In the genomic region with DNA sequence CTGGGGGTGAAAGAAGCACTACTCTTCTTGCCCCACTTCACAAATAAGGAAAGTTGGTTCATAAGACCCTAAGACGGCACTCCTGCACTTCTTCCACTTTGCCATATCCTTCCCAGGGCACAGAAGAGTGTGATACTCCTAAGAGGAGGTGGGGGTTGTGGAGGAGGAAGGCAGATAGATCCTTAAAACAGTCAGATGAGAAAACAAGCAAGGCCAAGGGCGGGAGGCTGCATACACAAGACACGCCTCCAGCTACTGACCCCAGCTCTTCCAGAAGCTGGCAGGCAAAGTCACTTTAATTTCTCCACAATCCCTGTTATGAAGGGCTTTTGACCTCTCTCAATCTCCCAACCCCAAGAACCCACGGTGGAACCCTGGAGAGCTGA, we compare ENCODE assay signal across 1 cellular context.
TF ChIP-seq lines count a peak whose summit lies in the region.

No MANE protein-coding gene starts in this region.

TF ChIP-seq in GM12878, 131 proteins besides CTCF, POLR2A, EP300 and RAD21:
- TF ChIP-seq ESRRA (IDR thresholded peaks at IDR 0.05; ENCODE audit: low read length) (no peak), TCF7 (IDR thresholded peaks at IDR 0.05; ENCODE audit: borderline replicate concordance) (no peak), CREB1 (IDR thresholded peaks at IDR 0.05; ENCODE audit: low read depth) (no peak), SREBF1 (IDR thresholded peaks at IDR 0.05; ENCODE audit: low read length) (no peak), MTA2 (IDR thresholded peaks at IDR 0.05; ENCODE audit: low read depth) (no peak), CHD4 (IDR thresholded peaks at IDR 0.05) (no peak), TAF1 (IDR thresholded peaks at IDR 0.05; ENCODE audit: borderline replicate concordance, low read depth, low read length) (no peak), NFXL1 (IDR thresholded peaks at IDR 0.05; ENCODE audit: borderline replicate concordance) (no peak), CEBPZ (IDR thresholded peaks at IDR 0.05; ENCODE audit: low read depth, low read length) (no peak), HDGF (IDR thresholded peaks at IDR 0.05) (no peak)
- TF ChIP-seq, protein P1, sequence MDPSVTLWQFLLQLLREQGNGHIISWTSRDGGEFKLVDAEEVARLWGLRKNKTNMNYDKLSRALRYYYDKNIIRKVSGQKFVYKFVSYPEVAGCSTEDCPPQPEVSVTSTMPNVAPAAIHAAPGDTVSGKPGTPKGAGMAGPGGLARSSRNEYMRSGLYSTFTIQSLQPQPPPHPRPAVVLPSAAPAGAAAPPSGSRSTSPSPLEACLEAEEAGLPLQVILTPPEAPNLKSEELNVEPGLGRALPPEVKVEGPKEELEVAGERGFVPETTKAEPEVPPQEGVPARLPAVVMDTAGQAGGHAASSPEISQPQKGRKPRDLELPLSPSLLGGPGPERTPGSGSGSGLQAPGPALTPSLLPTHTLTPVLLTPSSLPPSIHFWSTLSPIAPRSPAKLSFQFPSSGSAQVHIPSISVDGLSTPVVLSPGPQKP (IDR thresholded peaks at IDR 0.05; ENCODE audit: low read depth, low read length), result no peak
TF ChIP-seq in GM12878: peak in this region for 0.
